In genomic region chr6:148738939-148739821, GRCh38 we compare ENCODE assay signal across 27 cellular contexts. TPM values are rescaled to one million over a fixed set of nuclear protein-coding genes. Genes with fewer than 3 reads are reported as not detected.
DNase-seq lines count a peak whose midpoint lies in the region; ATAC-seq, FAIRE-seq and TF ChIP-seq lines count a peak whose summit lies in the region.
"Had no signal": no experiment of that assay in that cellular context is flagged by ENCODE, and none has a peak within 500 bp of the region (broad histone marks: within the 10 kb centered on the region; RNA-seq: fewer than 3 reads in every experiment).

No MANE protein-coding gene starts in this region.

- H3K9me3 ChIP-seq in Loucy (ENCODE audit: insufficient read depth, low read depth, low read length) = no peaks in the 10 kb centered on the region
- no peaks in the 10 kb centered on the region for H3K9me3 ChIP-seq in subcutaneous abdominal adipose tissue (ENCODE audit: control insufficient read depth in 5 of 5, low read length in 5 of 5)
- H3K9me3 ChIP-seq in gastroesophageal sphincter = no peaks in the 10 kb centered on the region
- no peaks in the 10 kb centered on the region for H3K9me3 ChIP-seq in small intestine (ENCODE audit: control insufficient read depth, low read depth)
- H3K9me3 ChIP-seq: body of pancreas, pancreas, SK-N-SH, stomach, tibial nerve had no signal

- H3K27me3 ChIP-seq in Loucy (ENCODE audit: insufficient read depth, low read length, poor library complexity, severe bottlenecking) (no peaks in the 10 kb centered on the region), subcutaneous abdominal adipose tissue (ENCODE audit: control insufficient read depth in 5 of 5, insufficient read depth in 4 of 5, low read length in 5 of 5) (peaks cover 0 to 6% (median 3%) of the 10 kb centered on the region in 5 donors), gastroesophageal sphincter (no peaks in the 10 kb centered on the region), small intestine (ENCODE audit: control insufficient read depth in 2 of 2, insufficient read depth in 2 of 2, low read length in 2 of 2) (peaks cover 4 to 5% of the 10 kb centered on the region in 2 donors)
- H3K27me3 ChIP-seq: body of pancreas, pancreas, stomach, tibial nerve had no signal

- H3K4me3 Mint-ChIP-seq in activated CD4-positive, alpha-beta T cell treated with anti-CD3 and anti-CD28 coated beads, Interleukin-2, amount 10 ng/mL, durations not matched to agents 24 days and 14 days = no peak overlapping the region
- H3K4me3 Mint-ChIP-seq in activated CD8-positive, alpha-beta T cell treated with anti-CD3 and anti-CD28 coated beads for 36 hours = no peak overlapping the region
- H3K4me3 Mint-ChIP-seq: activated CD4-positive, alpha-beta T cell treated with anti-CD3 and anti-CD28 coated beads, Interleukin-2, amount 10 ng/mL, durations not matched to agents 7 days and 5 days; activated naive CD8-positive, alpha-beta T cell treated with anti-CD3 and anti-CD28 coated beads, Interleukin-2, amount 50 U/mL, for 24 hours; activated T-helper 17 cell treated with anti-CD3 and anti-CD28 coated beads, Interleukin-2, amount 50 U/mL, for 72 hours; immature natural killer cell had no signal

- H3K4me1 Mint-ChIP-seq in activated CD4-positive, alpha-beta T cell treated with anti-CD3 and anti-CD28 coated beads, Interleukin-2, amount 10 ng/mL, durations not matched to agents 24 days and 14 days = no peaks in the 10 kb centered on the region
- no peaks in the 10 kb centered on the region for H3K4me1 Mint-ChIP-seq in activated CD8-positive, alpha-beta T cell treated with anti-CD3 and anti-CD28 coated beads for 36 hours (ENCODE audit: low read depth)
- H3K4me1 Mint-ChIP-seq: activated CD4-positive, alpha-beta T cell treated with anti-CD3 and anti-CD28 coated beads, Interleukin-2, amount 10 ng/mL, durations not matched to agents 7 days and 5 days had no signal

- H3K27me3 Mint-ChIP-seq in activated CD4-positive, alpha-beta T cell treated with anti-CD3 and anti-CD28 coated beads, Interleukin-2, amount 10 ng/mL, durations not matched to agents 24 days and 14 days = peaks cover 36% of the 10 kb centered on the region
- peaks cover 7% of the 10 kb centered on the region for H3K27me3 Mint-ChIP-seq in activated CD8-positive, alpha-beta T cell treated with anti-CD3 and anti-CD28 coated beads for 36 hours
- H3K27me3 Mint-ChIP-seq: activated T-helper 17 cell treated with anti-CD3 and anti-CD28 coated beads, Interleukin-2, amount 50 U/mL, for 72 hours had no signal

- CTCF ChIA-PET in activated CD8-positive, alpha-beta T cell treated with anti-CD3 and anti-CD28 coated beads for 36 hours (lab: Charles Lee) = interaction anchor here (1.2 kb wide), 1 partner anchor 208 kb away, joined by 3 read pairs; no protein-coding TSS in a partner anchor

- no peaks in the 10 kb centered on the region for H3K9me3 Mint-ChIP-seq in activated CD4-positive, alpha-beta T cell treated with anti-CD3 and anti-CD28 coated beads, Interleukin-2, amount 10 ng/mL, durations not matched to agents 24 days and 14 days
- H3K9me3 Mint-ChIP-seq in activated CD8-positive, alpha-beta T cell treated with anti-CD3 and anti-CD28 coated beads for 36 hours = no peaks in the 10 kb centered on the region
- H3K9me3 Mint-ChIP-seq: activated CD4-positive, alpha-beta T cell treated with anti-CD3 and anti-CD28 coated beads, Interleukin-2, amount 10 ng/mL, durations not matched to agents 7 days and 5 days; activated naive CD8-positive, alpha-beta T cell treated with anti-CD3 and anti-CD28 coated beads, Interleukin-2, amount 50 U/mL, for 24 hours; activated T-helper 17 cell treated with anti-CD3 and anti-CD28 coated beads, Interleukin-2, amount 50 U/mL, for 72 hours; immature natural killer cell had no signal

- no peak for TF ChIP-seq POLR2A in gastroesophageal sphincter (IDR thresholded peaks at IDR 0.05)

- no peaks in the 10 kb centered on the region for H3K36me3 ChIP-seq in Loucy (ENCODE audit: insufficient read depth, low read length)
- H3K36me3 ChIP-seq in subcutaneous abdominal adipose tissue (ENCODE audit: control insufficient read depth in 5 of 5, insufficient read depth in 5 of 5, low read length in 5 of 5) = no peaks in the 10 kb centered on the region
- no peaks in the 10 kb centered on the region for H3K36me3 ChIP-seq in gastroesophageal sphincter
- no peaks in the 10 kb centered on the region for H3K36me3 ChIP-seq in small intestine (ENCODE audit: control insufficient read depth in 2 of 2, insufficient read depth in 2 of 2, low read length in 2 of 2)
- H3K36me3 ChIP-seq: pancreas, stomach, tibial nerve had no signal

- no peak overlapping the region for H3K4me2 ChIP-seq in Loucy (ENCODE audit: low read depth, low read length, poor library complexity, severe bottlenecking)
- H3K4me2 ChIP-seq: SK-N-SH had no signal

- H2AFZ ChIP-seq in Loucy (ENCODE audit: low read length) = peak overlapping the region; percentile 22; the same call in 1 of the 2 replicates

- no peaks in the 10 kb centered on the region for H3K79me2 ChIP-seq in Loucy (ENCODE audit: insufficient read depth, low read length)

- peak; percentile 20 for ATAC-seq in activated CD8-positive, alpha-beta T cell treated with anti-CD3 and anti-CD28 coated beads for 36 hours
- ATAC-seq in gastroesophageal sphincter = no peak
- ATAC-seq: activated naive CD8-positive, alpha-beta T cell treated with anti-CD3 and anti-CD28 coated beads, Interleukin-2, amount 50 U/mL, for 24 hours; body of pancreas had no signal

- TF ChIP-seq CTCF in Loucy (conservative IDR thresholded peaks at IDR 0.05; ENCODE audit: low read length) (no peak), gastroesophageal sphincter (IDR thresholded peaks at IDR 0.05) (no peak)
- TF ChIP-seq CTCF in activated CD8-positive, alpha-beta T cell treated with anti-CD3 and anti-CD28 coated beads for 36 hours (IDR thresholded peaks at IDR 0.05) = no peak

- peak; percentile 56 for DNase-seq in activated CD4-positive, alpha-beta T cell treated with anti-CD3 and anti-CD28 coated beads, Interleukin-2, amount 10 ng/mL, durations not matched to agents 24 days and 14 days
- no peak for DNase-seq in activated CD4-positive, alpha-beta T cell treated with anti-CD3 and anti-CD28 coated beads for 1 hour
- DNase-seq in activated CD8-positive, alpha-beta T cell treated with anti-CD3 and anti-CD28 coated beads for 36 hours = no peak
- DNase-seq in SIG-M5 (lab: John Stamatoyannopoulos, UW) = no peak
- no peak for DNase-seq in small intestine
- DNase-seq: activated naive CD8-positive, alpha-beta T cell treated with anti-CD3 and anti-CD28 coated beads, Interleukin-2, amount 50 U/mL, for 24 hours; dermis blood vessel endothelial cell; DMS153; HCEC 1CT; hippocampal formation; immature natural killer cell; NCI-H1092 treated with DMSO at 0.1 percent for 48 hours; NCI-H2029; NCI-H2227 treated with DMSO at 0.1 percent for 48 hours; NCI-H69; pancreas; retina; SK-N-SH; stimulated activated CD4-positive, alpha-beta T cell treated with anti-CD3 and anti-CD28 coated beads, Interleukin-2, amount 100 ng/mL, for 24 hours; stomach had no signal

- H3K9ac ChIP-seq in Loucy (ENCODE audit: low read depth, low read length, poor library complexity, severe bottlenecking) (no peak overlapping the region), subcutaneous abdominal adipose tissue (ENCODE audit: low read length in 5 of 5) (no peak overlapping the region)
- H3K9ac ChIP-seq: SK-N-SH had no signal

- no peaks in the 10 kb centered on the region for H3F3A ChIP-seq in Loucy (ENCODE audit: low read depth)

- no peaks in the 10 kb centered on the region for H3K9me2 ChIP-seq in Loucy (replicated peaks; ENCODE audit: low read depth, low read length)
- H3K9me2 ChIP-seq: SK-N-SH had no signal

- H3K4me3 ChIP-seq in Loucy (ENCODE audit: low read length, poor library complexity, severe bottlenecking) (no peak overlapping the region), subcutaneous abdominal adipose tissue (ENCODE audit: low read depth in 1 of 5, low read length in 5 of 5) (no peak overlapping the region), gastroesophageal sphincter (no peak overlapping the region), small intestine (ENCODE audit: low read depth in 1 of 2, low read length in 2 of 2) (no peak overlapping the region)
- H3K4me3 ChIP-seq: body of pancreas, pancreas, stomach, tibial nerve had no signal

- WGBS in gastroesophageal sphincter (ENCODE audit: low coverage in 1 of 2), 2 donors = 86 to 100% methylated on average over 4 to 14 of the region's 14 CpGs
- 92 to 94% (median 93%) methylated on average over 14 of the region's 14 CpGs for WGBS in small intestine, 3 donors

- H4K20me1 ChIP-seq in Loucy (ENCODE audit: insufficient read depth, low read length, poor library complexity, severe bottlenecking) = no peaks in the 10 kb centered on the region

- no peak overlapping the region for H3K27ac Mint-ChIP-seq in activated CD4-positive, alpha-beta T cell treated with anti-CD3 and anti-CD28 coated beads, Interleukin-2, amount 10 ng/mL, durations not matched to agents 24 days and 14 days
- H3K27ac Mint-ChIP-seq in activated CD8-positive, alpha-beta T cell treated with anti-CD3 and anti-CD28 coated beads for 36 hours = no peak overlapping the region
- H3K27ac Mint-ChIP-seq: activated CD4-positive, alpha-beta T cell treated with anti-CD3 and anti-CD28 coated beads, Interleukin-2, amount 10 ng/mL, durations not matched to agents 7 days and 5 days; activated naive CD8-positive, alpha-beta T cell treated with anti-CD3 and anti-CD28 coated beads, Interleukin-2, amount 50 U/mL, for 24 hours; activated T-helper 17 cell treated with anti-CD3 and anti-CD28 coated beads, Interleukin-2, amount 50 U/mL, for 72 hours had no signal

- TF ChIP-seq EP300 in gastroesophageal sphincter (IDR thresholded peaks at IDR 0.05) = no peak

- intact Hi-C loops in activated CD4-positive, alpha-beta T cell treated with anti-CD3 and anti-CD28 coated beads, Interleukin-2, amount 10 ng/mL, durations not matched to agents 24 days and 14 days (cut with micrococcal nuclease) = no loop called here
- intact Hi-C loops in activated CD8-positive, alpha-beta T cell treated with anti-CD3 and anti-CD28 coated beads for 36 hours (cut with micrococcal nuclease) = no loop called here

- H3K36me3 Mint-ChIP-seq in activated CD4-positive, alpha-beta T cell treated with anti-CD3 and anti-CD28 coated beads, Interleukin-2, amount 10 ng/mL, durations not matched to agents 24 days and 14 days (ENCODE audit: low read depth) = no peaks in the 10 kb centered on the region
- H3K36me3 Mint-ChIP-seq in activated CD8-positive, alpha-beta T cell treated with anti-CD3 and anti-CD28 coated beads for 36 hours (ENCODE audit: low read depth) = no peaks in the 10 kb centered on the region
- H3K36me3 Mint-ChIP-seq: immature natural killer cell had no signal

- H3K27ac ChIP-seq in subcutaneous abdominal adipose tissue (ENCODE audit: low read depth, low read length) (peak overlapping the region; percentile 0), gastroesophageal sphincter (no peak overlapping the region), small intestine (ENCODE audit: low read depth in 1 of 2, low read length in 1 of 2) (no peak overlapping the region)
- H3K27ac ChIP-seq: pancreas, stomach had no signal

- H3K4me1 ChIP-seq in Loucy (ENCODE audit: insufficient read depth, low read length, poor library complexity, severe bottlenecking) = no peaks in the 10 kb centered on the region
- no peaks in the 10 kb centered on the region for H3K4me1 ChIP-seq in subcutaneous abdominal adipose tissue (ENCODE audit: control insufficient read depth in 5 of 5, insufficient read depth in 5 of 5, low read length in 5 of 5)
- peaks cover 0 to 11% (median 0%) of the 10 kb centered on the region in 3 donors for H3K4me1 ChIP-seq in gastroesophageal sphincter
- no peaks in the 10 kb centered on the region for H3K4me1 ChIP-seq in small intestine (ENCODE audit: control insufficient read depth in 2 of 2, insufficient read depth in 1 of 2, low read depth in 1 of 2, low read length in 1 of 2)

- FAIRE-seq in small intestine (lab: Jason Lieb, UNC) = no peak

- POLR2A ChIA-PET in activated CD8-positive, alpha-beta T cell treated with anti-CD3 and anti-CD28 coated beads for 36 hours (lab: Charles Lee) = no interaction called here

RNA-seq across cellular contexts. Expression of gene UST, which starts 7.7 kb away (rescaled TPM):
- total RNA-seq in activated CD4-positive, alpha-beta T cell treated with anti-CD3 and anti-CD28 coated beads, Interleukin-2, amount 10 ng/mL, durations not matched to agents 24 days and 14 days = 0.70 and 0.90 TPM in 2 replicates
- total RNA-seq in activated CD8-positive, alpha-beta T cell treated with anti-CD3 and anti-CD28 coated beads for 36 hours = 1 to 10 TPM; 1.2 to 1.5 TPM
- 10 to 100 TPM; 17.4 to 48.1 (median 32.4) TPM for total RNA-seq in gastroesophageal sphincter
- 1 to 10 TPM in 1 of 3 donors, under 1 TPM in 1, not detected in 1; 0.81 to 4.0 TPM for polyA plus RNA-seq in small intestine
